18 cellular contexts compared by ENCODE assay signal in genomic region chr1:199161319-199161680, GRCh38.
DNase-seq lines count a peak whose midpoint lies in the region; ATAC-seq, FAIRE-seq and TF ChIP-seq lines count a peak whose summit lies in the region.
"Had no signal": no experiment of that assay in that cellular context is flagged by ENCODE, and none has a peak within 500 bp of the region (broad histone marks: within the 10 kb centered on the region; RNA-seq: fewer than 3 reads in every experiment).

No MANE protein-coding gene starts in this region.

- H3K36me3 Mint-ChIP-seq in activated CD4-positive, alpha-beta memory T cell treated with anti-CD3 and anti-CD28 coated beads for 36 hours: no peaks in the 10 kb centered on the region
- H3K36me3 Mint-ChIP-seq: CD4-positive, CD25-positive, alpha-beta regulatory T cell had no signal

- H3K9me3 ChIP-seq in HepG2 (ENCODE audit: low read length): no peaks in the 10 kb centered on the region
- H3K9me3 ChIP-seq in right lobe of liver: no peaks in the 10 kb centered on the region
- H3K9me3 ChIP-seq in OCI-LY3 (ENCODE audit: insufficient read depth, low read length): no peaks in the 10 kb centered on the region
- H3K9me3 ChIP-seq in breast epithelium: no peaks in the 10 kb centered on the region

- H2AFZ ChIP-seq in HepG2 (ENCODE audit: low read length) (no peak overlapping the region), OCI-LY3 (ENCODE audit: low read depth, low read length) (0 out of 2 replicates have a peak overlapping the region, but pooled peaks have one; percentile 7)

- H3K27me3 Mint-ChIP-seq in activated CD4-positive, alpha-beta memory T cell treated with anti-CD3 and anti-CD28 coated beads for 36 hours: no peaks in the 10 kb centered on the region
- H3K27me3 Mint-ChIP-seq: CD4-positive, CD25-positive, alpha-beta regulatory T cell had no signal

- no peak overlapping the region for H3K27ac Mint-ChIP-seq in activated CD4-positive, alpha-beta memory T cell treated with anti-CD3 and anti-CD28 coated beads for 36 hours
- H3K27ac Mint-ChIP-seq: CD4-positive, CD25-positive, alpha-beta regulatory T cell had no signal

- FAIRE-seq in HepG2 (lab: Jason Lieb, UNC): no peak
- FAIRE-seq: G401.6 had no signal

- CTCF ChIA-PET in HepG2 (lab: Yijun Ruan, JAX; ENCODE audit: low intra/inter-chr PET ratio, low total read pairs): no interaction called here
- CTCF ChIA-PET in activated CD4-positive, alpha-beta memory T cell treated with anti-CD3 and anti-CD28 coated beads for 36 hours (lab: Charles Lee): no interaction called here

- in situ Hi-C loops in HepG2 (cut with HindIII; ENCODE audit: extremely low pct_ligation_motif_present, low pct_unique_long_range_greater_than_20kb): no loop called here

- H3K79me2 ChIP-seq in HepG2 (ENCODE audit: insufficient read depth, low read length): no peaks in the 10 kb centered on the region
- H3K79me2 ChIP-seq in OCI-LY3 (ENCODE audit: low read length): no peaks in the 10 kb centered on the region

- H3K4me1 Mint-ChIP-seq in activated CD4-positive, alpha-beta memory T cell treated with anti-CD3 and anti-CD28 coated beads for 36 hours (ENCODE audit: low read depth): peaks cover 23% of the 10 kb centered on the region

- TF ChIP-seq CTCF in HepG2 (CRISPR knock-in tag; IDR thresholded peaks at IDR 0.05) (no peak), right lobe of liver (IDR thresholded peaks at IDR 0.05) (no peak), OCI-LY3 (IDR thresholded peaks at IDR 0.05; ENCODE audit: low read depth, low read length) (no peak), breast epithelium (IDR thresholded peaks at IDR 0.05) (no peak)

- H3K4me2 ChIP-seq in HepG2 (ENCODE audit: low read depth, low read length) (no peak overlapping the region), OCI-LY3 (ENCODE audit: low read length) (peak overlapping the region; percentile 10; the same call in 1 of the 2 replicates)

- H3K27me3 ChIP-seq in HepG2 (ENCODE audit: control insufficient read depth in 1 of 2, insufficient read depth in 2 of 2, low read length in 2 of 2): no peaks in the 10 kb centered on the region
- no peaks in the 10 kb centered on the region for H3K27me3 ChIP-seq in right lobe of liver
- H3K27me3 ChIP-seq in OCI-LY3 (ENCODE audit: low read depth, low read length): no peaks in the 10 kb centered on the region
- no peaks in the 10 kb centered on the region for H3K27me3 ChIP-seq in breast epithelium

- H4K20me1 ChIP-seq in HepG2 (ENCODE audit: insufficient read depth, low read length) (no peaks in the 10 kb centered on the region), OCI-LY3 (ENCODE audit: insufficient read depth, low read length) (no peaks in the 10 kb centered on the region)

- no peak for TF ChIP-seq RAD21 in HepG2 (CRISPR knock-in tag; IDR thresholded peaks at IDR 0.05)

- H3K27ac ChIP-seq in HepG2 (ENCODE audit: extremely low read length, insufficient read depth, low read length) (no peak overlapping the region), right lobe of liver (no peak overlapping the region), OCI-LY3 (ENCODE audit: low read length) (no peak overlapping the region), breast epithelium (no peak overlapping the region)

- H3K9me3 Mint-ChIP-seq in activated CD4-positive, alpha-beta memory T cell treated with anti-CD3 and anti-CD28 coated beads for 36 hours: no peaks in the 10 kb centered on the region

- BruUV-seq in HepG2 (replicated peaks; lab: Mats Ljungman, UMichigan): no TSS peak

- H3K4me3 Mint-ChIP-seq in activated CD4-positive, alpha-beta memory T cell treated with anti-CD3 and anti-CD28 coated beads for 36 hours: no peak overlapping the region
- H3K4me3 Mint-ChIP-seq: CD4-positive, CD25-positive, alpha-beta regulatory T cell had no signal

- ATAC-seq in HepG2 (no peak), right lobe of liver (no peak), HG03280 (IDR thresholded peaks at IDR 0.05; ENCODE audit: unreplicated experiment) (no peak)
- ATAC-seq: Panc1 had no signal

- H3K4me1 ChIP-seq in HepG2 (ENCODE audit: insufficient read depth, low read length) (no peaks in the 10 kb centered on the region), right lobe of liver (no peaks in the 10 kb centered on the region), OCI-LY3 (ENCODE audit: low read length) (peaks cover 18% of the 10 kb centered on the region), breast epithelium (no peaks in the 10 kb centered on the region)

- DNase-seq in HepG2 (ENCODE audit: low spot score) (no peak), right lobe of liver (no peak), foreskin melanocyte (peak; percentile 44), breast epithelium (ENCODE audit: low spot score in 2 of 2) (no peak)
- DNase-seq in activated CD4-positive, alpha-beta memory T cell treated with anti-CD3 and anti-CD28 coated beads for 36 hours: no peak
- DNase-seq in activated naive CD4-positive, alpha-beta T cell (lab: John Stamatoyannopoulos, UW): no peak
- DNase-seq: Calu3; CD4-positive, CD25-positive, alpha-beta regulatory T cell; GOT3; NCI-H1092; NCI-H187 treated with DMSO at 0.1 percent for 48 hours; NCI-H446; NCI-H748 treated with DMSO at 0.1 percent for 48 hours; SHP77 had no signal

- H3K9ac ChIP-seq in HepG2 (ENCODE audit: insufficient read depth, low read depth, low read length): no peak overlapping the region
- no peak overlapping the region for H3K9ac ChIP-seq in OCI-LY3 (ENCODE audit: low read length)

- no peak for TF ChIP-seq POLR2A in HepG2 (IDR thresholded peaks at IDR 0.05; ENCODE audit: insufficient read depth in 1 of 2, low read depth in 2 of 2, low read length in 2 of 2)
- TF ChIP-seq POLR2A in right lobe of liver (IDR thresholded peaks at IDR 0.05): no peak
- TF ChIP-seq POLR2A in breast epithelium (IDR thresholded peaks at IDR 0.05): no peak

- no peak overlapping the region for H3K4me3 ChIP-seq in HepG2 (replicated peaks in 1 of 3; ENCODE audit: insufficient read depth in 1 of 3, low read depth in 2 of 3, low read length in 3 of 3)
- H3K4me3 ChIP-seq in right lobe of liver: no peak overlapping the region
- H3K4me3 ChIP-seq in OCI-LY3 (ENCODE audit: low read length): no peak overlapping the region
- H3K4me3 ChIP-seq in breast epithelium: no peak overlapping the region

- H3K36me3 ChIP-seq in HepG2 (replicated peaks in 1 of 2; ENCODE audit: control insufficient read depth in 1 of 2, insufficient read depth in 2 of 2, low read length in 2 of 2) (no peaks in the 10 kb centered on the region), right lobe of liver (no peaks in the 10 kb centered on the region), OCI-LY3 (replicated peaks; ENCODE audit: low read depth, low read length) (no peaks in the 10 kb centered on the region), breast epithelium (no peaks in the 10 kb centered on the region)

- intact Hi-C loops in HepG2 (cut with micrococcal nuclease; ENCODE audit: unreplicated experiment) (no loop called here), right lobe of liver (cut with DNase I) (no loop called here), breast epithelium (cut with DNase I; ENCODE audit: low total_unique reads) (loop anchor here (10.0 kb wide), 1 partner anchor 1374 kb away; no protein-coding TSS in a partner anchor)
- intact Hi-C loops in activated CD4-positive, alpha-beta memory T cell treated with anti-CD3 and anti-CD28 coated beads for 36 hours (cut with micrococcal nuclease): no loop called here

- POLR2A ChIA-PET in HepG2 (lab: Yijun Ruan, JAX): no interaction called here
- POLR2A ChIA-PET in activated CD4-positive, alpha-beta memory T cell treated with anti-CD3 and anti-CD28 coated beads for 36 hours (lab: Charles Lee): no interaction called here

- TF ChIP-seq EP300 in HepG2 (IDR thresholded peaks at IDR 0.05; ENCODE audit: low read depth in 2 of 2, low read length in 2 of 2) (no peak), HepG2 (CRISPR knock-in tag; IDR thresholded peaks at IDR 0.05; ENCODE audit: borderline replicate concordance) (no peak)

TF ChIP-seq in HepG2, 621 proteins besides CTCF, POLR2A, EP300 and RAD21:
- TF ChIP-seq HMGXB3 (CRISPR knock-in tag; IDR thresholded peaks at IDR 0.05; ENCODE audit: borderline replicate concordance) (no peak), MAFK (conservative IDR thresholded peaks at IDR 0.05 in 1 of 2, IDR thresholded peaks at IDR 0.05 in 1 of 2; ENCODE audit: low read length in 2 of 2) (peak; percentile 32 to 43; a peak in 2 of 4 replicates)
